8 cellular contexts compared by ENCODE assay signal in the genomic region with DNA sequence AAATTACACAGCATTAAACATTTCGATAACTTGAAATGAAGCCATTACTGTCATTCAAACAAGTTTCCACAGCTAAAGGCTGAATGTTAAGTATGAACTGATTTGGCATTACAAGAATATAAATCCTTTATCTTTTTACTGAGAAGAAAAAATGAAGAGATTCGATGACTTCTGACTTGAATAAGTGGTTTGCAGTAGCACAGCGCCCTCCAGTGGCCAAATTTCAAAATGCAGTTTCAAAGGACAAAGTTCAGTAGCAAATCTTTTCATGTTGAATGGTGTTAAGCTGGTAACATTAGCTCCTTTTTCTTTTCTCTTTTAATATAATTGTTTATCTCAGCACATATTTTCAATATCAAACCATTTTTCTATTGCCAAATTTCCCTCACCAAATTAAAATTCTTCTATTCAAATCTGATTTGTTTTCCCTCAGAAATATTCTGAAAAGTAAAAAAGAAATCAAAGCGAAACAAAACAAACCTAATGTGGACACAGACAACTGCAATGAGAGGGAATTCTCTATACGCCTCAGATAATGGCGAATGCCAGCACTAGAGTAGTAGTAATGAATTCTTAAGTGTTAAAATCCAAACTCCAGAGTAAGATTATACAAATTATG.
DNase-seq lines count a peak whose midpoint lies in the region; ATAC-seq and TF ChIP-seq lines count a peak whose summit lies in the region.

No MANE protein-coding gene starts in this region.

- no peak overlapping the region for H3K4me3 ChIP-seq in IMR-90 (ENCODE audit: insufficient read depth, low read depth, low read length)

- H3K27me3 ChIP-seq in IMR-90 (ENCODE audit: control insufficient read depth, insufficient read depth, low read length), result no peaks in the 10 kb centered on the region

- no peaks in the 10 kb centered on the region for H3K36me3 ChIP-seq in IMR-90 (ENCODE audit: control insufficient read depth, insufficient read depth, low read length)

- POLR2A ChIA-PET in IMR-90 (lab: Charles Lee; ENCODE audit: unreplicated experiment), result no interaction called here

- no TSS peak for BruUV-seq in IMR-90 (replicated peaks; lab: Mats Ljungman, UMichigan)

- no peak overlapping the region for H3K4ac ChIP-seq in IMR-90 (ENCODE audit: low read depth, low read length)

- in situ Hi-C loops in IMR-90 (cut with MboI; ENCODE audit: low sequenced_read_pairs), result loop anchor here (5.0 kb wide), 2 partner anchors 457 to 787 kb away; no protein-coding TSS in a partner anchor

- H3K23ac ChIP-seq in IMR-90 (ENCODE audit: low read depth, low read length), result no peak overlapping the region

- no peak overlapping the region for H4K5ac ChIP-seq in IMR-90 (ENCODE audit: low read depth, low read length)

- H2BK20ac ChIP-seq in IMR-90 (ENCODE audit: low read depth, low read length), result no peak overlapping the region

- H3K4me2 ChIP-seq in IMR-90 (ENCODE audit: low read depth, low read length), result no peak overlapping the region

- no peak overlapping the region for H2BK120ac ChIP-seq in IMR-90 (ENCODE audit: low read depth, low read length)

- H2AK5ac ChIP-seq in IMR-90 (ENCODE audit: low read depth, low read length), result no peak overlapping the region

- no peak overlapping the region for H2BK15ac ChIP-seq in IMR-90 (ENCODE audit: low read depth, low read length)

- no peaks in the 10 kb centered on the region for H3K9me3 ChIP-seq in IMR-90 (ENCODE audit: control insufficient read depth, insufficient read depth, low read length)

- no peaks in the 10 kb centered on the region; a peak in 1 of 4 replicates for H3K79me1 ChIP-seq in IMR-90 (ENCODE audit: low read depth in 1 of 2, low read length in 2 of 2)

- no peaks in the 10 kb centered on the region for H4K20me1 ChIP-seq in IMR-90 (ENCODE audit: insufficient read depth, low read length)

- H3K56ac ChIP-seq in IMR-90 (ENCODE audit: extremely low read depth, insufficient read depth, low read length), result no peak overlapping the region

- WGBS in IMR-90 (ENCODE audit: extremely low coverage in 2 of 2, insufficient read length in 1 of 2), 2 experiments, result no CpG with 5 or more reads among the region's 6 CpGs

- H2AK9ac ChIP-seq in IMR-90 (replicated peaks; ENCODE audit: low read depth, low read length, poor library complexity), result no peak overlapping the region

- no peak overlapping the region for H3K18ac ChIP-seq in IMR-90 (ENCODE audit: low read depth, low read length)

- H4K91ac ChIP-seq in IMR-90 (ENCODE audit: insufficient read depth, low read depth, low read length), result no peak overlapping the region

- H4K8ac ChIP-seq in IMR-90 (ENCODE audit: low read depth in 2 of 2, low read length in 2 of 2), result no peak overlapping the region

- no peak overlapping the region for H3K9ac ChIP-seq in IMR-90 (ENCODE audit: low read depth, low read length)

- dilution Hi-C loops in IMR-90 (cut with HindIII; ENCODE audit: low sequenced_read_pairs, unreplicated experiment), result no loop called here

- no peaks in the 10 kb centered on the region for H3K4me1 ChIP-seq in IMR-90 (ENCODE audit: control insufficient read depth, insufficient read depth, low read length)

- intact Hi-C loops in IMR-90 (cut with micrococcal nuclease), result loop anchor here (1.0 to 5.0 kb wide), 5 partner anchors 337 to 1012 kb away; no protein-coding TSS in a partner anchor

- no peak for TF ChIP-seq POLR2A in IMR-90 (IDR thresholded peaks at IDR 0.05; ENCODE audit: low read depth, low read length)

- no peaks in the 10 kb centered on the region for H3K9me1 ChIP-seq in IMR-90 (ENCODE audit: insufficient read depth, low read length)

- DNase-seq in CMK (ENCODE audit: low read depth), result peak; percentile 48
- peak; percentile 81 for DNase-seq in IMR-90
- peak; percentile 24 to 44 for DNase-seq in SHP77 (lab: John Stamatoyannopoulos, UW)
- peak; percentile 81 for DNase-seq in activated gamma-delta T cell treated with anti-CD3 and anti-CD28 coated beads, Interleukin-2, amount 50 U/mL, for 16 hours (ENCODE audit: low read depth)
- peak; percentile 72 for DNase-seq in glomerular endothelial cell (ENCODE audit: extremely low read depth, low read depth, low spot score)
- peak; percentile 95 for DNase-seq in pons (ENCODE audit: low spot score)
- DNase-seq in ureter (ENCODE audit: low spot score), result peak; percentile 83

- peak; percentile 96 for TF ChIP-seq RAD21 in IMR-90 (IDR thresholded peaks at IDR 0.05; ENCODE audit: low read length)

- peak; percentile 90 for TF ChIP-seq CTCF in IMR-90 (conservative IDR thresholded peaks at IDR 0.05; ENCODE audit: low read depth, low read length)

- H2BK5ac ChIP-seq in IMR-90 (ENCODE audit: low read depth, low read length, poor library complexity, severe bottlenecking), result no peak overlapping the region

- no peak overlapping the region for H2AFZ ChIP-seq in IMR-90 (replicated peaks; ENCODE audit: low read length, poor library complexity)

- CTCF ChIA-PET in IMR-90 (lab: Yijun Ruan, JAX), result interaction anchor here (0.6 to 2.3 kb wide), 16 partner anchors 11 to 792 kb away, joined by 3 to 18 read pairs (median 3); partner anchors contain the start of gene ZFAND3

- H3K27ac ChIP-seq in IMR-90 (ENCODE audit: insufficient read depth, low read length), result no peak overlapping the region

- no peak overlapping the region for H3K14ac ChIP-seq in IMR-90 (replicated peaks; ENCODE audit: low read depth, low read length)

- ATAC-seq in IMR-90 (ENCODE audit: low read depth) (peak; percentile 27; the same call in 1 of the 2 replicates), GM19395 (IDR thresholded peaks at IDR 0.05; ENCODE audit: unreplicated experiment) (no peak)

TF ChIP-seq in IMR-90, 13 proteins besides CTCF, POLR2A, EP300 and RAD21:
- TF ChIP-seq BHLHE40 (IDR thresholded peaks at IDR 0.05; ENCODE audit: low read depth, low read length), result no peak
- TF ChIP-seq MXI1 (IDR thresholded peaks at IDR 0.05; ENCODE audit: borderline replicate concordance, low read depth, low read length), result no peak
- no peak for TF ChIP-seq FOS (IDR thresholded peaks at IDR 0.05; ENCODE audit: low read depth, low read length)
- no peak for TF ChIP-seq CEBPB (IDR thresholded peaks at IDR 0.05; ENCODE audit: low read depth, low read length)
- TF ChIP-seq SMC3 (IDR thresholded peaks at IDR 0.05; ENCODE audit: low read depth, low read length), result peak; percentile 92
- TF ChIP-seq CHD1 (IDR thresholded peaks at IDR 0.05; ENCODE audit: low read depth, low read length), result no peak
- no peak for TF ChIP-seq RFX5 (IDR thresholded peaks at IDR 0.05; ENCODE audit: low read depth, low read length)

Comparison
In these comparisons a context has a peak if more than half of its experiments do, and no peak if none do; other contexts are left out.
1. DNase-seq: peak in every context shown above with its lines; median percentile 95 in pons; 83 in ureter; 81 in IMR-90; 81 in activated gamma-delta T cell treated with anti-CD3 and anti-CD28 coated beads, Interleukin-2, amount 50 U/mL, for 16 hours; 72 in glomerular endothelial cell; 48 in CMK; 34 in SHP77.